In the genomic region with DNA sequence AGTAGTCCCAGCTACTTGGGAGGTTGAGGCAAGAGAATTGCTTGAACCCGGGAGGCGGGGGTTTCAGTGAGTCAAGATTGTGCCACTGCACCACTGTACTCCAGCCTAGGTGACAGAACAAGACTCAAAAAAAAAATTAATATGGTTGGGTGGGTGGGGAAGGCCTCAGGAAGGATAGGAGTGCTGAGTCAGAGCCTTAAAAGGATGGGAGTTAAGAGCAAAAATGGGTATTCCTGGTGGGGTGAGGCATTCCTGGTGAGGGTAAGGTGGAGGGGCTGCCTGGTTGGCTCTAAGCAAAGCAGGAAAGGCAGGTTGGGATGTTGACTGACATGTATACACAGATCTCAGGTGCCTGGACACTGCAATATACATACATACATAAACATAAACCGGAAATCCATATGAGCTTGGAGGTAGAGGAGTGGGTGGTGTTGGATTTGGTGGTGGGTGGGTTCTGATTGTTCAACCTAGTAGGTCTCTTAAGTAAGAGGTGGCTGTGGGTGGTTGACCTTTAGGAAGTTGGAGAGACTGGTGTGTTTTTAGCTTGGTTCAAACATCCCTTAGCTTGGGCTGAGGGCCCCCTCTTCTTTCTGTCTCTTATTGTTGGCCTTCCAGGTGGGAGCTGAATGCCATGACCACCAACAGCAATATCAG, we compare ENCODE assay signal across 1 cellular context.
A peak's percentile ranks its signal among the peaks of the same experiment; 100 is the strongest.
TF ChIP-seq lines count a peak whose summit lies in the region.

No MANE protein-coding gene starts in this region.

TF ChIP-seq in K562, 482 proteins besides CTCF, POLR2A, EP300 and RAD21:
- peak; percentile 46; the same call in 1 of the 2 replicates for TF ChIP-seq MAFG (tag; conservative IDR thresholded peaks at IDR 0.05)
- peak; percentile 91 for TF ChIP-seq ZNF316 (IDR thresholded peaks at IDR 0.05)
- TF ChIP-seq POU5F1 (IDR thresholded peaks at IDR 0.05; ENCODE audit: borderline replicate concordance, low read depth, low read length, partially characterized antibody) = no peak
- TF ChIP-seq NFE2 (IDR thresholded peaks at IDR 0.05; ENCODE audit: low read depth) = peak; percentile 49
- TF ChIP-seq C11orf30 (IDR thresholded peaks at IDR 0.05; ENCODE audit: low read depth) = peak; percentile 75
